Comparison of ENCODE assay signal across 8 cellular contexts in genomic region chr6:27479319-27480182, GRCh38. TPM values are rescaled to one million over a fixed set of nuclear protein-coding genes. Genes with fewer than 3 reads are reported as not detected.
DNase-seq lines count a peak whose midpoint lies in the region; ATAC-seq and TF ChIP-seq lines count a peak whose summit lies in the region.

No MANE protein-coding gene starts in this region.

- H3K27ac ChIP-seq in GM23338 (ENCODE audit: low read depth) (no peak overlapping the region), Karpas-422 (ENCODE audit: low read length) (peak overlapping the region; percentile 63), RWPE2 (ENCODE audit: poor library complexity, severe bottlenecking) (peak overlapping the region; percentile 68), substantia nigra (ENCODE audit: low read depth, low read length, poor library complexity, severe bottlenecking) (peak overlapping the region; percentile 85)

- DNase-seq in ELF-1 (ENCODE audit: low read depth, low spot score) (peak; percentile 91), GM23338 (ENCODE audit: low spot score) (peak; percentile 81), Karpas-422 (peak; percentile 92), RWPE2 (ENCODE audit: low spot score) (peak; percentile 72), fibroblast of villous mesenchyme (ENCODE audit: low read depth) (peak; percentile 94), substantia nigra (lab: John Stamatoyannopoulos, UW) (peak in 40 of 49 donors; percentile 16 to 83 (median 56))
- peak; percentile 74 for DNase-seq in activated T-helper 9 cell treated with anti-CD3 and anti-CD28 coated beads, Interleukin-2, amount 50 U/mL, for 16 hours (ENCODE audit: low read depth)

- H3K4me3 Mint-ChIP-seq in GM23338: no peak overlapping the region

- peak; percentile 73 for ATAC-seq in GM23338
- peak; percentile 69 for ATAC-seq in RWPE2 (ENCODE audit: low read depth)

- H3K4me2 ChIP-seq in GM23338: peak overlapping the region; percentile 76
- peak overlapping the region; percentile 83 for H3K4me2 ChIP-seq in Karpas-422 (ENCODE audit: low read depth, low read length, poor library complexity, severe bottlenecking)

- H3K27ac Mint-ChIP-seq in GM23338: no peak overlapping the region

- H3K4me1 ChIP-seq in GM23338 (ENCODE audit: insufficient read depth): peaks cover 9% of the 10 kb centered on the region
- H3K4me1 ChIP-seq in Karpas-422 (ENCODE audit: low read length): peaks cover 25% of the 10 kb centered on the region
- H3K4me1 ChIP-seq in RWPE2 (ENCODE audit: insufficient read depth, poor library complexity, severe bottlenecking): no peaks in the 10 kb centered on the region
- peaks cover 9% of the 10 kb centered on the region for H3K4me1 ChIP-seq in neuron (ENCODE audit: insufficient read depth, low read length)

- H3K9me3 ChIP-seq in Karpas-422 (ENCODE audit: low read length) (no peaks in the 10 kb centered on the region), RWPE2 (ENCODE audit: severe bottlenecking) (no peaks in the 10 kb centered on the region), neuron (ENCODE audit: low read length) (no peaks in the 10 kb centered on the region)

- H3K36me3 Mint-ChIP-seq in GM23338 (ENCODE audit: low read depth): no peaks in the 10 kb centered on the region; the same call in 2 of the 3 replicates

- peaks cover 6% of the 10 kb centered on the region for H3K27me3 Mint-ChIP-seq in GM23338 (ENCODE audit: insufficient read depth, low read depth, poor library complexity)

- peak overlapping the region; percentile 75 for H3K4me3 ChIP-seq in GM23338
- peak overlapping the region; percentile 69 for H3K4me3 ChIP-seq in Karpas-422 (ENCODE audit: low read length)
- peak overlapping the region; percentile 51 for H3K4me3 ChIP-seq in RWPE2 (ENCODE audit: severe bottlenecking)
- peak overlapping the region; percentile 92 for H3K4me3 ChIP-seq in fibroblast of villous mesenchyme (ENCODE audit: low read depth, low read length)
- H3K4me3 ChIP-seq in neuron (ENCODE audit: low read length): peak overlapping the region; percentile 83

- peaks cover 8% of the 10 kb centered on the region; the same call in 1 of the 3 replicates for H3K9me3 Mint-ChIP-seq in GM23338

- H4K20me1 ChIP-seq in GM23338 (replicated peaks; ENCODE audit: insufficient read depth): no peaks in the 10 kb centered on the region
- H4K20me1 ChIP-seq in Karpas-422 (ENCODE audit: insufficient read depth, low read depth, low read length): no peaks in the 10 kb centered on the region

- H3K9ac ChIP-seq in Karpas-422 (ENCODE audit: low read length): peak overlapping the region; percentile 66

- H3K27me3 ChIP-seq in GM23338 (ENCODE audit: insufficient read depth): peaks cover 20% of the 10 kb centered on the region
- H3K27me3 ChIP-seq in Karpas-422 (ENCODE audit: low read length): no peaks in the 10 kb centered on the region
- H3K27me3 ChIP-seq in RWPE2 (ENCODE audit: insufficient read depth, poor library complexity, severe bottlenecking): no peaks in the 10 kb centered on the region
- no peaks in the 10 kb centered on the region for H3K27me3 ChIP-seq in neuron (ENCODE audit: insufficient read depth, low read length)

- no peaks in the 10 kb centered on the region for H3F3A ChIP-seq in GM23338 (replicated peaks; ENCODE audit: low read depth)

- H3K9me2 ChIP-seq in GM23338 (ENCODE audit: insufficient read depth): no peaks in the 10 kb centered on the region
- no peaks in the 10 kb centered on the region for H3K9me2 ChIP-seq in Karpas-422 (replicated peaks; ENCODE audit: insufficient read depth, low read length)

- no peak for TF ChIP-seq CTCF in GM23338 (conservative IDR thresholded peaks at IDR 0.05; ENCODE audit: low read depth in 2 of 2)
- no peak for TF ChIP-seq CTCF in RWPE2 (IDR thresholded peaks at IDR 0.05; ENCODE audit: poor library complexity, severe bottlenecking)
- no peak for TF ChIP-seq CTCF in fibroblast of villous mesenchyme (IDR thresholded peaks at IDR 0.05; ENCODE audit: insufficient read depth, low read depth, low read length)

- H3K36me3 ChIP-seq in GM23338 (ENCODE audit: insufficient read depth): no peaks in the 10 kb centered on the region
- H3K36me3 ChIP-seq in Karpas-422 (ENCODE audit: insufficient read depth, low read length): no peaks in the 10 kb centered on the region
- H3K36me3 ChIP-seq in RWPE2 (ENCODE audit: low read depth): no peaks in the 10 kb centered on the region
- no peaks in the 10 kb centered on the region for H3K36me3 ChIP-seq in neuron (ENCODE audit: insufficient read depth, low read length)

- no peaks in the 10 kb centered on the region for H3K79me2 ChIP-seq in GM23338 (replicated peaks; ENCODE audit: insufficient read depth)
- H3K79me2 ChIP-seq in Karpas-422 (ENCODE audit: low read length): no peaks in the 10 kb centered on the region

- peaks cover 12% of the 10 kb centered on the region for H3K4me1 Mint-ChIP-seq in GM23338

- peak overlapping the region; percentile 90 for H2AFZ ChIP-seq in GM23338
- H2AFZ ChIP-seq in Karpas-422 (ENCODE audit: low read length): peak overlapping the region; percentile 96
- peak overlapping the region; percentile 99 for H2AFZ ChIP-seq in neuron (ENCODE audit: low read depth, low read length)

TF ChIP-seq in GM23338, 12 proteins besides CTCF, POLR2A, EP300 and RAD21 (continues in another document):
- TF ChIP-seq NANOG (IDR thresholded peaks at IDR 0.05; ENCODE audit: borderline replicate concordance) (peak; percentile 9; the same call in 1 of the 2 replicates), CREB1 (CRISPR knock-in tag; IDR thresholded peaks at IDR 0.05; ENCODE audit: low read depth) (peak; percentile 75), ZNF462 (CRISPR knock-in tag; IDR thresholded peaks at IDR 0.05) (no peak)

RNA-seq across cellular contexts. Expression of gene ZNF184, which starts 6.6 kb away (rescaled TPM):
- 7.7 and 10.6 TPM in 2 replicates for total RNA-seq in GM23338 (2014; rRNA removed; shearing (Covaris generic))
- 4.9 and 6.0 TPM in 2 replicates for polyA plus RNA-seq in GM23338 (2016; fragmentation: Nextera tagmentation; extraction: Ambion mirVana)
- total RNA-seq in Karpas-422 (2014; rRNA removed; shearing (Covaris generic); ENCODE audit: low replicate concordance): 9.5 and 18.8 TPM in 2 replicates
- 6.9 and 7.1 TPM in 2 replicates for total RNA-seq in fibroblast of villous mesenchyme
